ENCODE assay signal across 12 cellular contexts in genomic region chr4:169189372-169189771, GRCh38.
DNase-seq lines count a peak whose midpoint lies in the region; ATAC-seq and TF ChIP-seq lines count a peak whose summit lies in the region.
"Had no signal": no experiment of that assay in that cellular context is flagged by ENCODE, and none has a peak within 500 bp of the region (broad histone marks: within the 10 kb centered on the region; RNA-seq: fewer than 3 reads in every experiment).

No MANE protein-coding gene starts in this region.

- no peak overlapping the region for H3K4me3 ChIP-seq in adrenal gland

- peaks cover 14% of the 10 kb centered on the region for H3K4me1 Mint-ChIP-seq in MCF 10A (ENCODE audit: insufficient read depth, unreplicated experiment)

- POLR2A ChIA-PET in MCF 10A (lab: Yijun Ruan, JAX) = no interaction called here

- DNase-seq in stimulated activated CD4-positive, alpha-beta T cell treated with anti-CD3 and anti-CD28 coated beads, Interleukin-15, amount 100 ng/mL, for 24 hours = no peak
- DNase-seq in adrenal gland = no peak
- no peak for DNase-seq in effector CD4-positive, alpha-beta T cell
- DNase-seq in MCF 10A (ENCODE audit: unreplicated experiment) = no peak
- DNase-seq: activated CD4-positive, alpha-beta memory T cell treated with anti-CD3 and anti-CD28 coated beads for 36 hours; NCI-H82 had no signal

- peaks cover 0 to 6% of the 10 kb centered on the region in 2 donors for H3K4me1 ChIP-seq in adrenal gland (replicated peaks in 1 of 2)

- H3K27ac Mint-ChIP-seq in MCF 10A (ENCODE audit: low read depth, unreplicated experiment) = no peak overlapping the region
- H3K27ac Mint-ChIP-seq: activated CD4-positive, alpha-beta memory T cell treated with anti-CD3 and anti-CD28 coated beads for 36 hours; activated naive CD8-positive, alpha-beta T cell; dendritic cell treated with granulocyte-macrophage colony-stimulating factor and Interleukin-4, amounts not matched to agents 40 ng/mL and 50 ng/mL, for 4 days had no signal

- no peak overlapping the region for H3K4me3 Mint-ChIP-seq in MCF 10A (ENCODE audit: unreplicated experiment)
- H3K4me3 Mint-ChIP-seq: activated CD4-positive, alpha-beta memory T cell treated with anti-CD3 and anti-CD28 coated beads for 36 hours; activated naive CD8-positive, alpha-beta T cell; dendritic cell treated with granulocyte-macrophage colony-stimulating factor and Interleukin-4, amounts not matched to agents 40 ng/mL and 50 ng/mL, for 4 days had no signal

- ATAC-seq in GM18502 (IDR thresholded peaks at IDR 0.05; ENCODE audit: poor library complexity, unreplicated experiment) (peak; percentile 78), GM21367 (IDR thresholded peaks at IDR 0.05; ENCODE audit: unreplicated experiment) (peak; percentile 83), HG03025 (IDR thresholded peaks at IDR 0.05; ENCODE audit: low FRiP score, unreplicated experiment) (peak; percentile 71), SK-N-SH treated with all-trans-retinoic acid at 6 μM for 48 hours (peak; percentile 35; the same call in 1 of the 3 replicates)

- CTCF ChIA-PET in MCF 10A (lab: Yijun Ruan, JAX) = interaction anchor here (0.6 kb wide), 1 partner anchor 304 kb away, joined by 5 read pairs; no protein-coding TSS in a partner anchor

- TF ChIP-seq POLR2A in adrenal gland (IDR thresholded peaks at IDR 0.05) = no peak

- no peaks in the 10 kb centered on the region for H3K36me3 Mint-ChIP-seq in MCF 10A (ENCODE audit: insufficient read depth, unreplicated experiment)
- H3K36me3 Mint-ChIP-seq: activated CD4-positive, alpha-beta memory T cell treated with anti-CD3 and anti-CD28 coated beads for 36 hours; activated naive CD8-positive, alpha-beta T cell had no signal

- intact Hi-C loops in adrenal gland (cut with DNase I) = no loop called here
- intact Hi-C loops in MCF 10A (cut with micrococcal nuclease) = no loop called here

- H3K27me3 ChIP-seq in adrenal gland = no peaks in the 10 kb centered on the region

- H3K9me3 ChIP-seq in adrenal gland (replicated peaks in 1 of 3) = no peaks in the 10 kb centered on the region

- no peak overlapping the region for H3K27ac ChIP-seq in adrenal gland

- H3K27me3 Mint-ChIP-seq in MCF 10A (ENCODE audit: insufficient read depth, unreplicated experiment) = no peaks in the 10 kb centered on the region
- H3K27me3 Mint-ChIP-seq: dendritic cell treated with granulocyte-macrophage colony-stimulating factor and Interleukin-4, amounts not matched to agents 40 ng/mL and 50 ng/mL, for 4 days had no signal

- TF ChIP-seq CTCF in adrenal gland (IDR thresholded peaks at IDR 0.05) = no peak
- no peak for TF ChIP-seq CTCF in MCF 10A (IDR thresholded peaks at IDR 0.05; ENCODE audit: unreplicated experiment)

- peaks cover 8% of the 10 kb centered on the region for H3K9me3 Mint-ChIP-seq in MCF 10A (ENCODE audit: unreplicated experiment)
- H3K9me3 Mint-ChIP-seq: activated CD4-positive, alpha-beta memory T cell treated with anti-CD3 and anti-CD28 coated beads for 36 hours; dendritic cell treated with granulocyte-macrophage colony-stimulating factor and Interleukin-4, amounts not matched to agents 40 ng/mL and 50 ng/mL, for 4 days had no signal

- 92 to 100% (median 96%) methylated on average over 4 of the region's 4 CpGs for WGBS in adrenal gland, 4 donors

- BruUV-seq in MCF 10A (replicated peaks; lab: Mats Ljungman, UMichigan) = no TSS peak

- H3K36me3 ChIP-seq in adrenal gland (replicated peaks in 1 of 2) = no peaks in the 10 kb centered on the region

TF ChIP-seq in SK-N-SH treated with all-trans-retinoic acid at 6 μM for 48 hours, 23 proteins besides CTCF, POLR2A, EP300 and RAD21:
- TF ChIP-seq PPARA (CRISPR knock-in tag; IDR thresholded peaks at IDR 0.05; ENCODE audit: borderline replicate concordance) (no peak), CSDC2 (CRISPR knock-in tag; IDR thresholded peaks at IDR 0.05) (no peak), CSRNP3 (CRISPR knock-in tag; IDR thresholded peaks at IDR 0.05) (no peak)
